In genomic region chr3:47001731-47002489, GRCh38 we compare ENCODE assay signal across 14 cellular contexts.
"Had no signal": no experiment of that assay in that cellular context is flagged by ENCODE, and none has a peak within 500 bp of the region (broad histone marks: within the 10 kb centered on the region; RNA-seq: fewer than 3 reads in every experiment).

No MANE protein-coding gene starts in this region.

- H3K36me3 Mint-ChIP-seq: natural killer cell treated with Interleukin-12 subunit alpha and Interleukin-12 subunit beta and Interleukin-15 and Interleukin-18, amount 100 ng/mL, for 72 hours had no signal

- H3K36me3 ChIP-seq: SJSA1 had no signal

- H3K27ac Mint-ChIP-seq: activated CD8-positive, alpha-beta T cell treated with anti-CD3 and anti-CD28 coated beads for 36 hours; activated naive CD4-positive, alpha-beta T cell treated with anti-CD3 and anti-CD28 coated beads, Interleukin-2, amount 10 ng/mL, durations not matched to agents 7 days and 5 days; activated T-helper 1 cell treated with anti-CD3 and anti-CD28 coated beads, Interleukin-12 subunit alpha, Interleukin-12 subunit beta, Interleukin-2, Interleukin-4 antibody, amounts not matched to agents 30 ng/mL and 10 ng/mL and 1 ng/mL, durations not matched to agents 14 hours and 24 hours and 36 hours; memory B cell had no signal

- H3K27me3 ChIP-seq: SJSA1 had no signal

- H3K4me3 ChIP-seq: coronary artery, SJSA1 had no signal

- H3K9me3 Mint-ChIP-seq: activated CD8-positive, alpha-beta T cell treated with anti-CD3 and anti-CD28 coated beads for 36 hours; activated naive CD4-positive, alpha-beta T cell treated with anti-CD3 and anti-CD28 coated beads, Interleukin-2, amount 10 ng/mL, durations not matched to agents 7 days and 5 days; activated T-helper 1 cell treated with anti-CD3 and anti-CD28 coated beads, Interleukin-12 subunit alpha, Interleukin-12 subunit beta, Interleukin-2, Interleukin-4 antibody, amounts not matched to agents 30 ng/mL and 10 ng/mL and 1 ng/mL, durations not matched to agents 14 hours and 24 hours and 36 hours; memory B cell; natural killer cell treated with Interleukin-12 subunit alpha and Interleukin-12 subunit beta and Interleukin-15 and Interleukin-18, amount 100 ng/mL, for 72 hours; T-cell had no signal

- H3K27ac ChIP-seq: coronary artery, SJSA1, VCaP had no signal

- H3K4me3 Mint-ChIP-seq: activated CD8-positive, alpha-beta T cell treated with anti-CD3 and anti-CD28 coated beads for 36 hours; activated naive CD4-positive, alpha-beta T cell treated with anti-CD3 and anti-CD28 coated beads, Interleukin-2, amount 10 ng/mL, durations not matched to agents 7 days and 5 days; activated T-helper 1 cell treated with anti-CD3 and anti-CD28 coated beads, Interleukin-12 subunit alpha, Interleukin-12 subunit beta, Interleukin-2, Interleukin-4 antibody, amounts not matched to agents 30 ng/mL and 10 ng/mL and 1 ng/mL, durations not matched to agents 14 hours and 24 hours and 36 hours; memory B cell; natural killer cell treated with Interleukin-12 subunit alpha and Interleukin-12 subunit beta and Interleukin-15 and Interleukin-18, amount 100 ng/mL, for 72 hours; T-cell had no signal

- H3K9me3 ChIP-seq: SJSA1 had no signal

- ATAC-seq: activated CD8-positive, alpha-beta T cell treated with anti-CD3 and anti-CD28 coated beads for 36 hours; natural killer cell treated with Interleukin-12 subunit alpha and Interleukin-12 subunit beta and Interleukin-15 and Interleukin-18, amount 100 ng/mL, for 72 hours; T-cell had no signal

- DNase-seq: activated CD8-positive, alpha-beta memory T cell treated with anti-CD3 and anti-CD28 coated beads, Interleukin-2, amount 50 U/mL, for 4 hours; activated CD8-positive, alpha-beta T cell treated with anti-CD3 and anti-CD28 coated beads for 36 hours; activated naive CD4-positive, alpha-beta T cell treated with anti-CD3 and anti-CD28 coated beads, Interleukin-2, amount 10 ng/mL, durations not matched to agents 7 days and 5 days; effector CD4-positive, alpha-beta T cell; hippocampal formation; occipital lobe; T-cell; T1000 had no signal

- H3K27me3 Mint-ChIP-seq: activated CD8-positive, alpha-beta T cell treated with anti-CD3 and anti-CD28 coated beads for 36 hours; activated naive CD4-positive, alpha-beta T cell treated with anti-CD3 and anti-CD28 coated beads, Interleukin-2, amount 10 ng/mL, durations not matched to agents 7 days and 5 days; memory B cell; natural killer cell treated with Interleukin-12 subunit alpha and Interleukin-12 subunit beta and Interleukin-15 and Interleukin-18, amount 100 ng/mL, for 72 hours; T-cell had no signal
